In the genomic region with DNA sequence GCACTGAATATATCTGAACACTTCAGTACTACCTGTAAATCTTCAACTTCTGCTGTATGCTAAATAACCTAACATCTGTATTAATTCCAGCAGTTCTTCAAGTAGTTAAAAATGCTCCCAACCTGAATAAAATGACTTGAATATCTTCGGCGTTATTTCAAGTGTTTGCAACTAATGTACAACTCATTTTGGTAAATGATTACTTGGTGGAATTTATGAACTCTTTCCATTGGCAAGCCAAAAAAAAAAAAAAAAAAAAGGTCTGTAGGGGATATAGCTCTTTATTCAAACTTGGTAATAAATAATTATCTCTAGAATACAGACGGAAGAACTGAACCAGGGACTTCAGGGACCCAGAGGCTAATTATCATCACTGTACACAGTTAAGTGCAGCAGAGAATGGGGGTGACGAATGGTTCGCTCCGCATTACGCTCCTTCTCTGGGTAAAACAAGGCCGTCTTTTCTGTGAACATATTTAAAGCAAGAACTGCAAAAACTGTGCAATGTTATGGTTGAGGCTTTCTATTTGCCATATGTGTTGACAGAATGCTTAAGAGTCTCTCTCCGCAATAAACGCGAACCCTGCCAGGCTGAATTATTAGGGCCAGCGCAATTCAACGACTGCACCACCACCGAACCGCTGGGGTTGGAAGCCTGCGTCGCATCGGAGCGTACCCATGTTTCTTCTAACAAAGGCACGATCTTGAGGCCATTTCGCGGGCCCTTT, we compare ENCODE assay signal across 8 cellular contexts. TPM values are rescaled to one million over a fixed set of nuclear protein-coding genes. Genes with fewer than 3 reads are reported as not detected.
DNase-seq lines count a peak whose midpoint lies in the region; ATAC-seq and TF ChIP-seq lines count a peak whose summit lies in the region.

No MANE protein-coding gene starts in this region.

- H3K4me1 Mint-ChIP-seq in activated CD4-positive, alpha-beta T cell treated with anti-CD3 and anti-CD28 coated beads for 36 hours: peaks cover 16% of the 10 kb centered on the region

- intact Hi-C loops in activated CD4-positive, alpha-beta T cell treated with anti-CD3 and anti-CD28 coated beads for 36 hours (cut with DNase I, micrococcal nuclease): loop anchor here (1.0 to 10.0 kb wide), 11 partner anchors 38 to 900 kb away; partner anchors contain the start of genes CENPK (in 1 of the 2), PPWD1 (in 1 of the 2), SHLD3 (in 1 of the 2) and SREK1 (in 1 of the 2)
- intact Hi-C loops in left lung (cut with DNase I): no loop called here

- no peak for DNase-seq in activated CD4-positive, alpha-beta T cell treated with anti-CD3 and anti-CD28 coated beads for 36 hours
- no peak for DNase-seq in activated CD4-positive, alpha-beta T cell treated with anti-CD3 and anti-CD28 coated beads for 48 hours
- DNase-seq in MG63 (no peak), astrocyte of the spinal cord (ENCODE audit: low read depth, low spot score) (peak; percentile 8), left lung (no peak), thoracic aorta (ENCODE audit: low spot score) (no peak)

- H3K27me3 Mint-ChIP-seq in activated CD4-positive, alpha-beta T cell treated with anti-CD3 and anti-CD28 coated beads for 36 hours: no peaks in the 10 kb centered on the region

- in situ Hi-C loops in astrocyte of the spinal cord (cut with HindIII; ENCODE audit: low sequenced_read_pairs): no loop called here

- ATAC-seq in activated CD4-positive, alpha-beta T cell treated with anti-CD3 and anti-CD28 coated beads for 36 hours: no peak
- peak; percentile 5 for ATAC-seq in left lung
- ATAC-seq in thoracic aorta (ENCODE audit: insufficient number of reproducible peaks, low FRiP score, low read depth): no peak
- no peak for ATAC-seq in GM18511 (IDR thresholded peaks at IDR 0.05; ENCODE audit: unreplicated experiment)
- ATAC-seq in HG03457 (IDR thresholded peaks at IDR 0.05; ENCODE audit: unreplicated experiment): no peak

- POLR2A ChIA-PET in activated CD4-positive, alpha-beta T cell treated with anti-CD3 and anti-CD28 coated beads for 36 hours (lab: Charles Lee): interaction anchor here (0.8 to 1.0 kb wide), 2 partner anchors 199 to 219 kb away, joined by 4 to 7 read pairs; partner anchors contain the start of gene SREK1

- H3K9me3 Mint-ChIP-seq in activated CD4-positive, alpha-beta T cell treated with anti-CD3 and anti-CD28 coated beads for 36 hours (ENCODE audit: low read depth): no peaks in the 10 kb centered on the region

- H3K4me3 ChIP-seq in MG63: peak overlapping the region; percentile 65
- H3K4me3 ChIP-seq in astrocyte of the spinal cord (ENCODE audit: low read depth, low read length): peak overlapping the region; percentile 53
- peak overlapping the region; percentile 83 to 91 for H3K4me3 ChIP-seq in left lung
- peak overlapping the region; percentile 99 for H3K4me3 ChIP-seq in thoracic aorta

- H3K27me3 ChIP-seq in MG63 (no peaks in the 10 kb centered on the region), left lung (no peaks in the 10 kb centered on the region), thoracic aorta (replicated peaks; ENCODE audit: insufficient read depth) (no peaks in the 10 kb centered on the region)

- peak overlapping the region; percentile 68 for H3K27ac Mint-ChIP-seq in activated CD4-positive, alpha-beta T cell treated with anti-CD3 and anti-CD28 coated beads for 36 hours

- H3K36me3 ChIP-seq in MG63 (peaks cover 7% of the 10 kb centered on the region; the same call in 1 of the 2 replicates), left lung (no peaks in the 10 kb centered on the region), thoracic aorta (no peaks in the 10 kb centered on the region)

- no peaks in the 10 kb centered on the region for H3K36me3 Mint-ChIP-seq in activated CD4-positive, alpha-beta T cell treated with anti-CD3 and anti-CD28 coated beads for 36 hours (ENCODE audit: low read depth)

- H3K9me3 ChIP-seq in MG63 (no peaks in the 10 kb centered on the region), left lung (no peaks in the 10 kb centered on the region), thoracic aorta (no peaks in the 10 kb centered on the region)

- H3K4me3 Mint-ChIP-seq in activated CD4-positive, alpha-beta T cell treated with anti-CD3 and anti-CD28 coated beads for 36 hours: peak overlapping the region; percentile 71

- TF ChIP-seq CTCF in astrocyte of the spinal cord (IDR thresholded peaks at IDR 0.05; ENCODE audit: low read depth, low read length) (no peak), left lung (IDR thresholded peaks at IDR 0.05) (no peak), thoracic aorta (IDR thresholded peaks at IDR 0.05) (no peak)

- H3K27ac ChIP-seq in left lung (peak overlapping the region; percentile 100), thoracic aorta (peak overlapping the region; percentile 89 to 94)

- CTCF ChIA-PET in activated CD4-positive, alpha-beta T cell treated with anti-CD3 and anti-CD28 coated beads for 36 hours (lab: Charles Lee): interaction anchor here (0.6 to 1.1 kb wide), 7 partner anchors 9 to 316 kb away, joined by 3 to 4 read pairs (median 3); no protein-coding TSS in a partner anchor

- H3K4me1 ChIP-seq in left lung (peaks cover 6 to 26% of the 10 kb centered on the region in 2 donors), thoracic aorta (ENCODE audit: control insufficient read depth in 1 of 2, low read depth in 2 of 2) (peaks cover 11 to 19% of the 10 kb centered on the region in 2 donors)

RNA-seq across cellular contexts. Expression of gene ERBIN, which starts 1.8 kb away (rescaled TPM):
- 10 to 100 TPM; 44.8 to 52.3 TPM for total RNA-seq in activated CD4-positive, alpha-beta T cell treated with anti-CD3 and anti-CD28 coated beads for 36 hours
- 23.5 and 28.4 TPM in 2 replicates for total RNA-seq in MG63 (2014; rRNA removed; shearing (Covaris generic); ENCODE audit: low replicate concordance)
- total RNA-seq in left lung: 10 to 100 TPM; 73.1 to 77.8 TPM
- 10 to 100 TPM; 55.0 to 61.5 TPM for total RNA-seq in thoracic aorta

Comparison
In these comparisons a context has a peak if more than half of its experiments do, and no peak if none do; other contexts are left out.
1. intact Hi-C loops: an anchor here in activated CD4-positive, alpha-beta T cell treated with anti-CD3 and anti-CD28 coated beads for 36 hours (1.0 to 10.0 kb wide); none called in left lung.